Comparison of ENCODE assay signal across 16 cellular contexts in genomic region chr12:92551210-92551609, GRCh38.
"Had no signal": no experiment of that assay in that cellular context is flagged by ENCODE, and none has a peak within 500 bp of the region (broad histone marks: within the 10 kb centered on the region; RNA-seq: fewer than 3 reads in every experiment).

No MANE protein-coding gene starts in this region.

- H3K27ac ChIP-seq: dorsolateral prefrontal cortex, ovary, sigmoid colon, thyroid gland had no signal

- H3K36me3 ChIP-seq: ovary, sigmoid colon, thyroid gland had no signal

- H3K27me3 ChIP-seq: dorsolateral prefrontal cortex, ovary, sigmoid colon, thyroid gland had no signal

- DNase-seq: activated naive CD4-positive, alpha-beta T cell; caudate nucleus; dorsolateral prefrontal cortex; head of caudate nucleus; natural killer cell; ovary; sigmoid colon; stimulated activated naive CD4-positive, alpha-beta T cell; thyroid gland had no signal

- H3K4me3 Mint-ChIP-seq: activated CD4-positive, alpha-beta memory T cell treated with anti-CD3 and anti-CD28 coated beads for 36 hours; activated naive CD8-positive, alpha-beta T cell treated with anti-CD3 and anti-CD28 coated beads for 36 hours; activated T-helper 17 cell treated with anti-CD3 and anti-CD28 coated beads, Interleukin-2, amount 50 U/mL, for 72 hours; natural killer cell; T-helper 2 cell treated with Interferon-gamma antibody and Interleukin-4, amounts not matched to agents 5 μg/mL and 100 μg/mL, for 36 hours had no signal

- FAIRE-seq: frontal cortex, TTC549, urothelium cell line had no signal

- H3K27me3 Mint-ChIP-seq: activated CD4-positive, alpha-beta memory T cell treated with anti-CD3 and anti-CD28 coated beads for 36 hours; activated naive CD8-positive, alpha-beta T cell treated with anti-CD3 and anti-CD28 coated beads for 36 hours; activated T-helper 17 cell treated with anti-CD3 and anti-CD28 coated beads, Interleukin-2, amount 50 U/mL, for 72 hours had no signal

- H3K27ac Mint-ChIP-seq: activated CD4-positive, alpha-beta memory T cell treated with anti-CD3 and anti-CD28 coated beads for 36 hours; activated naive CD8-positive, alpha-beta T cell treated with anti-CD3 and anti-CD28 coated beads for 36 hours; activated T-helper 17 cell treated with anti-CD3 and anti-CD28 coated beads, Interleukin-2, amount 50 U/mL, for 72 hours; natural killer cell; T-helper 2 cell treated with Interferon-gamma antibody and Interleukin-4, amounts not matched to agents 5 μg/mL and 100 μg/mL, for 36 hours had no signal

- H3K4me3 ChIP-seq: dorsolateral prefrontal cortex, ovary, sigmoid colon, thyroid gland had no signal

- H3K9me3 ChIP-seq: ovary, sigmoid colon, thyroid gland had no signal
